In genomic region chr6:128078276-128078675, GRCh38 we compare ENCODE assay signal across 1 cellular context.
TF ChIP-seq lines count a peak whose summit lies in the region.

No MANE protein-coding gene starts in this region.

TF ChIP-seq in WTC11, 78 proteins besides CTCF, POLR2A, EP300 and RAD21 (continued from another document):
- TF ChIP-seq ZNF532 (CRISPR knock-in tag; IDR thresholded peaks at IDR 0.05; ENCODE audit: borderline replicate concordance) = no peak
- no peak for TF ChIP-seq E2F5 (CRISPR knock-in tag; IDR thresholded peaks at IDR 0.05)
- TF ChIP-seq ZNF416 (CRISPR knock-in tag; IDR thresholded peaks at IDR 0.05) = no peak
- no peak for TF ChIP-seq JUN (CRISPR knock-in tag; IDR thresholded peaks at IDR 0.05)
- TF ChIP-seq, protein P1, sequence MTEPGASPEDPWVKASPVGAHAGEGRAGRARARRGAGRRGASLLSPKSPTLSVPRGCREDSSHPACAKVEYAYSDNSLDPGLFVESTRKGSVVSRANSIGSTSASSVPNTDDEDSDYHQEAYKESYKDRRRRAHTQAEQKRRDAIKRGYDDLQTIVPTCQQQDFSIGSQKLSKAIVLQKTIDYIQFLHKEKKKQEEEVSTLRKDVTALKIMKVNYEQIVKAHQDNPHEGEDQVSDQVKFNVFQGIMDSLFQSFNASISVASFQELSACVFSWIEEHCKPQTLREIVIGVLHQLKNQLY (CRISPR knock-in tag; IDR thresholded peaks at IDR 0.05) = no peak
- TF ChIP-seq, protein P2, sequence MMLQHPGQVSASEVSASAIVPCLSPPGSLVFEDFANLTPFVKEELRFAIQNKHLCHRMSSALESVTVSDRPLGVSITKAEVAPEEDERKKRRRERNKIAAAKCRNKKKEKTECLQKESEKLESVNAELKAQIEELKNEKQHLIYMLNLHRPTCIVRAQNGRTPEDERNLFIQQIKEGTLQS (CRISPR knock-in tag; conservative IDR thresholded peaks at IDR 0.05) = no peak
- TF ChIP-seq E2F4 (CRISPR knock-in tag; IDR thresholded peaks at IDR 0.05; ENCODE audit: borderline replicate concordance, low read depth) = no peak
- TF ChIP-seq NFYB (CRISPR knock-in tag; conservative IDR thresholded peaks at IDR 0.05; ENCODE audit: low read depth) = no peak
- TF ChIP-seq ATF2 (CRISPR knock-in tag; IDR thresholded peaks at IDR 0.05; ENCODE audit: borderline replicate concordance, low read depth) = no peak
- no peak for TF ChIP-seq SMAD3 (CRISPR knock-in tag; IDR thresholded peaks at IDR 0.05; ENCODE audit: borderline replicate concordance)
